ENCODE assay signal across 1 cellular context in the genomic region with DNA sequence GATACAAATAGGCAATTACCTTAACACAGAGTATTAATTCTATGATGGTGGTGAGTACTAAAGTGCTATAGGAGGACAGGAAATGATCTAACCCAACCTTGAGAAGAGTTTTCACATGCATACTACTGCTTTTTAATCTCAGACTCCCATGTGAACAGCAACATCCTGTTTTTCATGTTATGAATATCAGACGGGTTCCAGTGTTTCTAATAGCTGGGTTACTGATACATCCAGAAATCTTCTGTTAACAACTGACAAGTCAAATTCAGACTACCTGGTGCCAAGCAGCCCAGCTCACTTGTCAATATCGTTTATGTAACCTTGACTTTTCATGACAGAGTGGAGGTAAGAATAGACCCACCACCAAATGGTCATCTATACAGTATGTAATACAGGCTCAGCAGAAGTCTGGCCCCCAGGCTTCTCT.
TF ChIP-seq lines count a peak whose summit lies in the region.

No MANE protein-coding gene starts in this region.

TF ChIP-seq in GM12878, 131 proteins besides CTCF, POLR2A, EP300 and RAD21 (continued from another document and continues in another):
- TF ChIP-seq, protein P1, sequence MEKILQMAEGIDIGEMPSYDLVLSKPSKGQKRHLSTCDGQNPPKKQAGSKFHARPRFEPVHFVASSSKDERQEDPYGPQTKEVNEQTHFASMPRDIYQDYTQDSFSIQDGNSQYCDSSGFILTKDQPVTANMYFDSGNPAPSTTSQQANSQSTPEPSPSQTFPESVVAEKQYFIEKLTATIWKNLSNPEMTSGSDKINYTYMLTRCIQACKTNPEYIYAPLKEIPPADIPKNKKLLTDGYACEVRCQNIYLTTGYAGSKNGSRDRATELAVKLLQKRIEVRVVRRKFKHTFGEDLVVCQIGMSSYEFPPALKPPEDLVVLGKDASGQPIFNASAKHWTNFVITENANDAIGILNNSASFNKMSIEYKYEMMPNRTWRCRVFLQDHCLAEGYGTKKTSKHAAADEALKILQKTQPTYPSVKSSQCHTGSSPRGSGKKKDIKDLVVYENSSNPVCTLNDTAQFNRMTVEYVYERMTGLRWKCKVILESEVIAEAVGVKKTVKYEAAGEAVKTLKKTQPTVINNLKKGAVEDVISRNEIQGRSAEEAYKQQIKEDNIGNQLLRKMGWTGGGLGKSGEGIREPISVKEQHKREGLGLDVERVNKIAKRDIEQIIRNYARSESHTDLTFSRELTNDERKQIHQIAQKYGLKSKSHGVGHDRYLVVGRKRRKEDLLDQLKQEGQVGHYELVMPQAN (conservative IDR thresholded peaks at IDR 0.05): no peak
- TF ChIP-seq, protein P2, sequence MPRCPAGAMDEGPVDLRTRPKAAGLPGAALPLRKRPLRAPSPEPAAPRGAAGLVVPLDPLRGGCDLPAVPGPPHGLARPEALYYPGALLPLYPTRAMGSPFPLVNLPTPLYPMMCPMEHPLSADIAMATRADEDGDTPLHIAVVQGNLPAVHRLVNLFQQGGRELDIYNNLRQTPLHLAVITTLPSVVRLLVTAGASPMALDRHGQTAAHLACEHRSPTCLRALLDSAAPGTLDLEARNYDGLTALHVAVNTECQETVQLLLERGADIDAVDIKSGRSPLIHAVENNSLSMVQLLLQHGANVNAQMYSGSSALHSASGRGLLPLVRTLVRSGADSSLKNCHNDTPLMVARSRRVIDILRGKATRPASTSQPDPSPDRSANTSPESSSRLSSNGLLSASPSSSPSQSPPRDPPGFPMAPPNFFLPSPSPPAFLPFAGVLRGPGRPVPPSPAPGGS (IDR thresholded peaks at IDR 0.05; ENCODE audit: borderline replicate concordance, insufficient read depth, low read depth, low read length, poor library complexity, severe bottlenecking): peak; percentile 98
- TF ChIP-seq TCF3 (IDR thresholded peaks at IDR 0.05; ENCODE audit: borderline replicate concordance, insufficient read depth, low read depth, low read length) (no peak), SP1 (IDR thresholded peaks at IDR 0.05; ENCODE audit: low read depth, low read length) (no peak), POU2F2 (IDR thresholded peaks at IDR 0.05; ENCODE audit: borderline replicate concordance, low read depth, low read length) (peak; percentile 76; the same call in 1 of the 3 replicates), MYB (IDR thresholded peaks at IDR 0.05; ENCODE audit: borderline replicate concordance, low read depth, low read length) (no peak), NBN (IDR thresholded peaks at IDR 0.05) (no peak), GATAD2B (conservative IDR thresholded peaks at IDR 0.05; ENCODE audit: low read depth) (no peak; the same call in 1 of the 2 replicates), CUX1 (IDR thresholded peaks at IDR 0.05; ENCODE audit: insufficient replicate concordance, low read depth, low read length) (peak; percentile 72), CBX3 (IDR thresholded peaks at IDR 0.05; ENCODE audit: borderline replicate concordance, low read depth) (no peak), IRF5 (IDR thresholded peaks at IDR 0.05; ENCODE audit: borderline replicate concordance) (no peak), BCL11A (IDR thresholded peaks at IDR 0.05; ENCODE audit: low read depth, low read length) (no peak), HDGF (IDR thresholded peaks at IDR 0.05) (no peak), TCF7 (IDR thresholded peaks at IDR 0.05; ENCODE audit: borderline replicate concordance) (0 out of 2 replicates have a peak, but pooled peaks have one; percentile 20), NR2C2 (IDR thresholded peaks at IDR 0.05; ENCODE audit: borderline replicate concordance, control insufficient read depth, insufficient read length, low read depth) (no peak), TBL1XR1 (IDR thresholded peaks at IDR 0.05; ENCODE audit: low read depth, low read length) (no peak), SKIL (IDR thresholded peaks at IDR 0.05; ENCODE audit: low read depth, poor library complexity, severe bottlenecking) (no peak), NR2F1 (conservative IDR thresholded peaks at IDR 0.05) (no peak), HCFC1 (IDR thresholded peaks at IDR 0.05; ENCODE audit: low read length) (no peak), SREBF1 (IDR thresholded peaks at IDR 0.05; ENCODE audit: low read length) (no peak), ATF3 (IDR thresholded peaks at IDR 0.05; ENCODE audit: borderline replicate concordance, extremely low read depth, low read depth, low read length) (no peak)
- TF ChIP-seq, protein P3, sequence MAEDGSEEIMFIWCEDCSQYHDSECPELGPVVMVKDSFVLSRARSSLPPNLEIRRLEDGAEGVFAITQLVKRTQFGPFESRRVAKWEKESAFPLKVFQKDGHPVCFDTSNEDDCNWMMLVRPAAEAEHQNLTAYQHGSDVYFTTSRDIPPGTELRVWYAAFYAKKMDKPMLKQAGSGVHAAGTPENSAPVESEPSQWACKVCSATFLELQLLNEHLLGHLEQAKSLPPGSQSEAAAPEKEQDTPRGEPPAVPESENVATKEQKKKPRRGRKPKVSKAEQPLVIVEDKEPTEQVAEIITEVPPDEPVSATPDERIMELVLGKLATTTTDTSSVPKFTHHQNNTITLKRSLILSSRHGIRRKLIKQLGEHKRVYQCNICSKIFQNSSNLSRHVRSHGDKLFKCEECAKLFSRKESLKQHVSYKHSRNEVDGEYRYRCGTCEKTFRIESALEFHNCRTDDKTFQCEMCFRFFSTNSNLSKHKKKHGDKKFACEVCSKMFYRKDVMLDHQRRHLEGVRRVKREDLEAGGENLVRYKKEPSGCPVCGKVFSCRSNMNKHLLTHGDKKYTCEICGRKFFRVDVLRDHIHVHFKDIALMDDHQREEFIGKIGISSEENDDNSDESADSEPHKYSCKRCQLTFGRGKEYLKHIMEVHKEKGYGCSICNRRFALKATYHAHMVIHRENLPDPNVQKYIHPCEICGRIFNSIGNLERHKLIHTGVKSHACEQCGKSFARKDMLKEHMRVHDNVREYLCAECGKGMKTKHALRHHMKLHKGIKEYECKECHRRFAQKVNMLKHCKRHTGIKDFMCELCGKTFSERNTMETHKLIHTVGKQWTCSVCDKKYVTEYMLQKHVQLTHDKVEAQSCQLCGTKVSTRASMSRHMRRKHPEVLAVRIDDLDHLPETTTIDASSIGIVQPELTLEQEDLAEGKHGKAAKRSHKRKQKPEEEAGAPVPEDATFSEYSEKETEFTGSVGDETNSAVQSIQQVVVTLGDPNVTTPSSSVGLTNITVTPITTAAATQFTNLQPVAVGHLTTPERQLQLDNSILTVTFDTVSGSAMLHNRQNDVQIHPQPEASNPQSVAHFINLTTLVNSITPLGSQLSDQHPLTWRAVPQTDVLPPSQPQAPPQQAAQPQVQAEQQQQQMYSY (CRISPR knock-in tag; IDR thresholded peaks at IDR 0.05): no peak
- TF ChIP-seq, protein P4, sequence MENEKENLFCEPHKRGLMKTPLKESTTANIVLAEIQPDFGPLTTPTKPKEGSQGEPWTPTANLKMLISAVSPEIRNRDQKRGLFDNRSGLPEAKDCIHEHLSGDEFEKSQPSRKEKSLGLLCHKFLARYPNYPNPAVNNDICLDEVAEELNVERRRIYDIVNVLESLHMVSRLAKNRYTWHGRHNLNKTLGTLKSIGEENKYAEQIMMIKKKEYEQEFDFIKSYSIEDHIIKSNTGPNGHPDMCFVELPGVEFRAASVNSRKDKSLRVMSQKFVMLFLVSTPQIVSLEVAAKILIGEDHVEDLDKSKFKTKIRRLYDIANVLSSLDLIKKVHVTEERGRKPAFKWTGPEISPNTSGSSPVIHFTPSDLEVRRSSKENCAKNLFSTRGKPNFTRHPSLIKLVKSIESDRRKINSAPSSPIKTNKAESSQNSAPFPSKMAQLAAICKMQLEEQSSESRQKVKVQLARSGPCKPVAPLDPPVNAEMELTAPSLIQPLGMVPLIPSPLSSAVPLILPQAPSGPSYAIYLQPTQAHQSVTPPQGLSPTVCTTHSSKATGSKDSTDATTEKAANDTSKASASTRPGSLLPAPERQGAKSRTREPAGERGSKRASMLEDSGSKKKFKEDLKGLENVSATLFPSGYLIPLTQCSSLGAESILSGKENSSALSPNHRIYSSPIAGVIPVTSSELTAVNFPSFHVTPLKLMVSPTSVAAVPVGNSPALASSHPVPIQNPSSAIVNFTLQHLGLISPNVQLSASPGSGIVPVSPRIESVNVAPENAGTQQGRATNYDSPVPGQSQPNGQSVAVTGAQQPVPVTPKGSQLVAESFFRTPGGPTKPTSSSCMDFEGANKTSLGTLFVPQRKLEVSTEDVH (IDR thresholded peaks at IDR 0.05; ENCODE audit: low read depth, partially characterized antibody): no peak
- TF ChIP-seq, protein P5, sequence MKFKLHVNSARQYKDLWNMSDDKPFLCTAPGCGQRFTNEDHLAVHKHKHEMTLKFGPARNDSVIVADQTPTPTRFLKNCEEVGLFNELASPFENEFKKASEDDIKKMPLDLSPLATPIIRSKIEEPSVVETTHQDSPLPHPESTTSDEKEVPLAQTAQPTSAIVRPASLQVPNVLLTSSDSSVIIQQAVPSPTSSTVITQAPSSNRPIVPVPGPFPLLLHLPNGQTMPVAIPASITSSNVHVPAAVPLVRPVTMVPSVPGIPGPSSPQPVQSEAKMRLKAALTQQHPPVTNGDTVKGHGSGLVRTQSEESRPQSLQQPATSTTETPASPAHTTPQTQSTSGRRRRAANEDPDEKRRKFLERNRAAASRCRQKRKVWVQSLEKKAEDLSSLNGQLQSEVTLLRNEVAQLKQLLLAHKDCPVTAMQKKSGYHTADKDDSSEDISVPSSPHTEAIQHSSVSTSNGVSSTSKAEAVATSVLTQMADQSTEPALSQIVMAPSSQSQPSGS (IDR thresholded peaks at IDR 0.05; ENCODE audit: low read length): peak; percentile 96
- TF ChIP-seq, protein P6, sequence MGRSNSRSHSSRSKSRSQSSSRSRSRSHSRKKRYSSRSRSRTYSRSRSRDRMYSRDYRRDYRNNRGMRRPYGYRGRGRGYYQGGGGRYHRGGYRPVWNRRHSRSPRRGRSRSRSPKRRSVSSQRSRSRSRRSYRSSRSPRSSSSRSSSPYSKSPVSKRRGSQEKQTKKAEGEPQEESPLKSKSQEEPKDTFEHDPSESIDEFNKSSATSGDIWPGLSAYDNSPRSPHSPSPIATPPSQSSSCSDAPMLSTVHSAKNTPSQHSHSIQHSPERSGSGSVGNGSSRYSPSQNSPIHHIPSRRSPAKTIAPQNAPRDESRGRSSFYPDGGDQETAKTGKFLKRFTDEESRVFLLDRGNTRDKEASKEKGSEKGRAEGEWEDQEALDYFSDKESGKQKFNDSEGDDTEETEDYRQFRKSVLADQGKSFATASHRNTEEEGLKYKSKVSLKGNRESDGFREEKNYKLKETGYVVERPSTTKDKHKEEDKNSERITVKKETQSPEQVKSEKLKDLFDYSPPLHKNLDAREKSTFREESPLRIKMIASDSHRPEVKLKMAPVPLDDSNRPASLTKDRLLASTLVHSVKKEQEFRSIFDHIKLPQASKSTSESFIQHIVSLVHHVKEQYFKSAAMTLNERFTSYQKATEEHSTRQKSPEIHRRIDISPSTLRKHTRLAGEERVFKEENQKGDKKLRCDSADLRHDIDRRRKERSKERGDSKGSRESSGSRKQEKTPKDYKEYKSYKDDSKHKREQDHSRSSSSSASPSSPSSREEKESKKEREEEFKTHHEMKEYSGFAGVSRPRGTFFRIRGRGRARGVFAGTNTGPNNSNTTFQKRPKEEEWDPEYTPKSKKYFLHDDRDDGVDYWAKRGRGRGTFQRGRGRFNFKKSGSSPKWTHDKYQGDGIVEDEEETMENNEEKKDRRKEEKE (IDR thresholded peaks at IDR 0.05): no peak
